Comparison of ENCODE assay signal across 2 cellular contexts in the genomic region with DNA sequence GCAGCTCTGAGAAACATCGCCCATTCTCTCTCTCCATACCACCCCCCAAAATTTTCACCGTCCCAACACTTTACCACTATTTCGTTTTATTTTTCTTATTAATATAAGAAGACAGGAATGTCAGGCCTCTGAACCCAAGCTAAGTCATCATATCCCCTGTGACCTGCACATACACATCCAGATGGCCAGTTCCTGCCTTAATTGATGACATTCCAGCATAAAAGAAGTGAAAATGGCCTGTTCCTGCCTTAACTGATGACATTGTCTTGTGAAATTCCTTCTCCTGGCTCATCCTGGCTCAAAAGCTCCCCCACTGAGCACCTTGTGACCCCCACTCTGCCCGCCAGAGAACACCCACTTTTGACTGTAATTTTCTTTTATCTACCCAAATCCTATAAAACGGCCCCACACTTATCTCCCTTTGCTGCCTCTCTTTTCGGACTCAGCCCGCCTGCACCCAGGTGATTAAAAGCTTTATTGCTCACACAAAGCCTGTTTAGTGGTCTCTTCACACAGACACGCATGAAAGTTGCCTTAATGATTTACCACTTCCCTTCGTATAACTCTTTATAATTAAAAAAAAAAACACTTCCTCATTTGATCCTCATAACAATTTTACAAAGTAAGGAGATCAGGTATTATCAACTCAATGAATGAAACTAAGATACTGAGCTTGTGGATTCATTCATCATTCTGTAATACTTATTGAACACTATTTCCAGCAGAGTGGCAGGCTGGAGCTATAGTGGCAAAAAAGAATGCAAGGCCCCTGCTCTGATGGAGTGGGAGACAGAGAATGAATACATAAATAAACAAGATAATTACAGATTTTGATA. TPM values are rescaled to one million over a fixed set of nuclear protein-coding genes. Genes with fewer than 3 reads are reported as not detected.
"Had no signal": no experiment of that assay in that cellular context is flagged by ENCODE, and none has a peak within 500 bp of the region (broad histone marks: within the 10 kb centered on the region; RNA-seq: fewer than 3 reads in every experiment).

No MANE protein-coding gene starts in this region.

RNA-seq across cellular contexts. Expression of gene CRTAM, which starts 5.8 kb away (rescaled TPM):
- total RNA-seq: epithelial cell of proximal tubule, myocyte had no signal
